In the genomic region with DNA sequence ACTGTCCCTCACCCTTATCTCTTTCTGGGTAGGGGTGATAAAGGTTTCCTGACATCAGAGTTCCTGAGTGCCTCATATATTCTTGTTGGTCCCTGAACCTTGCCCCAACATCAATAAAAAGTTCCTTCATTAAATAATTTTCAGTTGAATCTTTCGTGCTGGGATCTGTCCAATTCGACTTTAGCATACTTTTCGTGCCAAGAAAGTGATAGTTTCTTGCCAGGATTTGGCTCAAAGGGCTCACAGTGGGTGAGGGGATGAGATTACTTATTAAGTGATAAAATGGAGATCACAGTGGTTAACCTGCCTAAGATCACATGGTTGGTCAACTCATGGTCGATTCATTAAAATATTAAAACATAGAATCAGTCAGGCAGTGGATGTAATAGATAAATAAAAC, we compare ENCODE assay signal across 16 cellular contexts.
DNase-seq lines count a peak whose midpoint lies in the region; ATAC-seq, FAIRE-seq and TF ChIP-seq lines count a peak whose summit lies in the region.
"Had no signal": no experiment of that assay in that cellular context is flagged by ENCODE, and none has a peak within 500 bp of the region (broad histone marks: within the 10 kb centered on the region; RNA-seq: fewer than 3 reads in every experiment).

No MANE protein-coding gene starts in this region.

- H3K9ac ChIP-seq in kidney (ENCODE audit: low read length in 2 of 2) = no peak overlapping the region

- H3K9me3 Mint-ChIP-seq in Caco-2 (ENCODE audit: unreplicated experiment) = no peaks in the 10 kb centered on the region
- H3K9me3 Mint-ChIP-seq: GM23338, H9 had no signal

- POLR2A ChIA-PET in Caco-2 (lab: Charles Lee) = no interaction called here

- CTCF ChIA-PET in Caco-2 (lab: Charles Lee) = no interaction called here

- peaks cover 8% of the 10 kb centered on the region for H3K27me3 Mint-ChIP-seq in Caco-2 (ENCODE audit: insufficient read depth, unreplicated experiment)
- H3K27me3 Mint-ChIP-seq: CD4-positive, alpha-beta memory T cell had no signal

- H3K4me3 ChIP-seq in kidney (ENCODE audit: low read length in 2 of 2) = no peak overlapping the region
- no peak overlapping the region for H3K4me3 ChIP-seq in Caco-2 (ENCODE audit: low read depth, low read length)
- H3K4me3 ChIP-seq: GM23338 had no signal

- FAIRE-seq in kidney (lab: Jason Lieb, UNC) (peak; percentile 45), RCC 7860 (lab: Jason Lieb, UNC) (no peak), GM19239 (lab: Jason Lieb, UNC) (no peak)
- FAIRE-seq: G401.6, GM12892 had no signal

- no peaks in the 10 kb centered on the region for H3K9me3 ChIP-seq in kidney (ENCODE audit: control insufficient read depth in 1 of 2, low read length in 2 of 2)
- H3K9me3 ChIP-seq in Caco-2 = no peaks in the 10 kb centered on the region

- ATAC-seq in left lobe of liver = peak; percentile 64
- ATAC-seq: GM23338, HCT116 had no signal

- no peak overlapping the region for H3K27ac Mint-ChIP-seq in Caco-2 (ENCODE audit: unreplicated experiment)
- H3K27ac Mint-ChIP-seq: CD4-positive, alpha-beta memory T cell; GM23338 had no signal

- intact Hi-C loops in kidney (cut with DNase I) = no loop called here
- intact Hi-C loops in Caco-2 (cut with micrococcal nuclease; ENCODE audit: unreplicated experiment) = no loop called here

- H3K4me1 Mint-ChIP-seq in Caco-2 (ENCODE audit: low read depth, unreplicated experiment) = peaks cover 13% of the 10 kb centered on the region
- H3K4me1 Mint-ChIP-seq: CD4-positive, alpha-beta memory T cell had no signal

- H3K4me1 ChIP-seq in kidney (ENCODE audit: control insufficient read depth in 1 of 2, insufficient read depth in 1 of 2, low read depth in 1 of 2, low read length in 2 of 2) (no peaks in the 10 kb centered on the region), Caco-2 (no peaks in the 10 kb centered on the region)

- no TSS peak for BruUV-seq in Caco-2 (replicated peaks; lab: Mats Ljungman, UMichigan)

- H3K36me3 ChIP-seq in kidney (ENCODE audit: control insufficient read depth in 1 of 2, insufficient read depth in 2 of 2, low read length in 2 of 2) (no peaks in the 10 kb centered on the region), Caco-2 (ENCODE audit: control insufficient read depth, insufficient read depth, low read length) (no peaks in the 10 kb centered on the region)

- no peaks in the 10 kb centered on the region for H3K36me3 Mint-ChIP-seq in Caco-2 (ENCODE audit: insufficient read depth, unreplicated experiment)
- H3K36me3 Mint-ChIP-seq: CD4-positive, alpha-beta memory T cell had no signal

- no peak overlapping the region for H3K4me3 Mint-ChIP-seq in Caco-2 (ENCODE audit: unreplicated experiment)
- H3K4me3 Mint-ChIP-seq: GM23338, H9 had no signal

- H3K27me3 ChIP-seq in Caco-2 (replicated peaks; ENCODE audit: control insufficient read depth, insufficient read depth, low read length) = no peaks in the 10 kb centered on the region; the same call in 1 of the 2 replicates

- peak overlapping the region in 1 of 2 donors; percentile 45 for H3K27ac ChIP-seq in kidney (ENCODE audit: low read depth in 2 of 2, low read length in 2 of 2)

- TF ChIP-seq CTCF in kidney (IDR thresholded peaks at IDR 0.05; ENCODE audit: borderline replicate concordance, extremely low read depth, insufficient read depth) (no peak), Caco-2 (IDR thresholded peaks at IDR 0.05; ENCODE audit: insufficient read depth in 1 of 2, low read depth in 1 of 2, low read length in 1 of 2, severe bottlenecking in 1 of 2, unreplicated experiment in 1 of 2) (no peak)

- DNase-seq in kidney (no peak), left lobe of liver (ENCODE audit: low spot score) (no peak), renal cortical epithelial cell (ENCODE audit: low read depth) (peak; percentile 22), RCC 7860 (ENCODE audit: low spot score) (no peak), GM19239 (ENCODE audit: insufficient read length, low spot score) (no peak), Caco-2 (no peak)
- DNase-seq: C1 segment of cervical spinal cord; CD4-positive, alpha-beta memory T cell; COR-L47; DMS153; DND-41; H9 had no signal
